In the genomic region with DNA sequence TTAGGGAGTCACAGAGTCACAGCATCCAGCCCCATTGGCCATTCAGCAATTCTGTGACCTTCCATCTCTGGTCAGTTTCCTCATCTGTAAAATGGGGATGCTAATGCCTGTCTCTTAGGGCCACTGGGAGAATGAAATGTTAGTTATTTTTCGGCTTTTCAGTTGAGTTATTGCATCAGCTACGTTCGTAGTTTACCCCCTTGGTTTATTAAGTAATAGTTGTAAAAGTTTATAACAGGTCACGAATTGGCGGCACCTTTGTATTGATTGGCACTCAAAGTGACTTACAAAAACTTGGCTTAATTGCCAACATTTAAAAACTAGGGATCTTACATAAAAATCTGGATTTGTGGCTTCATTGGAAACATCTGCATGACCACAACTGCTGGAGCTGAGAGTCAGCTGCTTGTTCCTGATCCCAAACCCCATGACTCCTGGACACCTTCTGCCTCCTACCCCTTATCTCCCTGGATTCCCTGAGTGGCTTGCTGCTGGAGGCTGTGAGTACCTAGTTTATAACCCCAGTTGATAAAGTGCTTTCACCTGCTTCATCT, we compare ENCODE assay signal across 27 cellular contexts. TPM values are rescaled to one million over a fixed set of nuclear protein-coding genes. Genes with fewer than 3 reads are reported as not detected.
"Had no signal": no experiment of that assay in that cellular context is flagged by ENCODE, and none has a peak within 500 bp of the region (broad histone marks: within the 10 kb centered on the region; RNA-seq: fewer than 3 reads in every experiment).

No MANE protein-coding gene starts in this region.

- H3K27me3 Mint-ChIP-seq: stimulated activated naive CD8-positive, alpha-beta T cell treated with anti-CD3 and anti-CD28 coated beads, Interleukin-15, amount 100 ng/mL, for 72 hours had no signal

- H3K36me3 ChIP-seq: colonic mucosa, left lung, ovary, upper lobe of left lung had no signal

- H3K4me2 ChIP-seq: smooth muscle cell had no signal

- H3K36me3 Mint-ChIP-seq: activated CD8-positive, alpha-beta memory T cell treated with anti-CD3 and anti-CD28 coated beads, Interleukin-2, amount 10 ng/mL, durations not matched to agents 7 days and 5 days; brain; naive thymus-derived CD8-positive, alpha-beta T cell had no signal

- H3K27ac Mint-ChIP-seq: activated CD4-positive, alpha-beta memory T cell treated with anti-CD3 and anti-CD28 coated beads, Interleukin-2, amount 10 ng/mL, durations not matched to agents 7 days and 5 days; activated CD8-positive, alpha-beta memory T cell treated with anti-CD3 and anti-CD28 coated beads, Interleukin-2, amount 10 ng/mL, durations not matched to agents 7 days and 5 days; activated naive CD4-positive, alpha-beta T cell treated with anti-CD3 and anti-CD28 coated beads for 36 hours; activated T-helper 17 cell treated with anti-CD3 and anti-CD28 coated beads, Interleukin-2, amount 50 U/mL, for 72 hours; brain; stimulated activated naive CD8-positive, alpha-beta T cell treated with anti-CD3 and anti-CD28 coated beads, Interleukin-15, amount 100 ng/mL, for 72 hours had no signal

- H3K4me3 Mint-ChIP-seq: activated CD4-positive, alpha-beta memory T cell treated with anti-CD3 and anti-CD28 coated beads, Interleukin-2, amount 10 ng/mL, durations not matched to agents 7 days and 5 days; activated CD8-positive, alpha-beta memory T cell treated with anti-CD3 and anti-CD28 coated beads, Interleukin-2, amount 10 ng/mL, durations not matched to agents 7 days and 5 days; activated naive CD4-positive, alpha-beta T cell treated with anti-CD3 and anti-CD28 coated beads for 36 hours; activated T-helper 17 cell treated with anti-CD3 and anti-CD28 coated beads, Interleukin-2, amount 50 U/mL, for 72 hours; brain; naive thymus-derived CD8-positive, alpha-beta T cell; stimulated activated naive CD8-positive, alpha-beta T cell treated with anti-CD3 and anti-CD28 coated beads, Interleukin-15, amount 100 ng/mL, for 72 hours had no signal

- H3K9me3 Mint-ChIP-seq: activated CD4-positive, alpha-beta memory T cell treated with anti-CD3 and anti-CD28 coated beads, Interleukin-2, amount 10 ng/mL, durations not matched to agents 7 days and 5 days; activated naive CD4-positive, alpha-beta T cell treated with anti-CD3 and anti-CD28 coated beads for 36 hours; activated T-helper 17 cell treated with anti-CD3 and anti-CD28 coated beads, Interleukin-2, amount 50 U/mL, for 72 hours; brain; naive thymus-derived CD8-positive, alpha-beta T cell; stimulated activated naive CD8-positive, alpha-beta T cell treated with anti-CD3 and anti-CD28 coated beads, Interleukin-15, amount 100 ng/mL, for 72 hours had no signal

- H3K4me1 ChIP-seq: colonic mucosa, left lung, psoas muscle, testis, upper lobe of left lung had no signal

- H3K4me3 ChIP-seq: colonic mucosa, left lung, ovary, psoas muscle, smooth muscle cell, testis, upper lobe of left lung had no signal

- H3K9me3 ChIP-seq: colonic mucosa, left lung, ovary, psoas muscle, testis, upper lobe of left lung had no signal

- ATAC-seq: activated CD8-positive, alpha-beta memory T cell treated with anti-CD3 and anti-CD28 coated beads, Interleukin-2, amount 10 ng/mL, durations not matched to agents 7 days and 5 days; activated T-helper 17 cell treated with anti-CD3 and anti-CD28 coated beads, Interleukin-2, amount 50 U/mL, for 72 hours; esophagus mucosa; left lung; naive thymus-derived CD8-positive, alpha-beta T cell; psoas muscle; right cardiac atrium; stimulated activated naive CD8-positive, alpha-beta T cell treated with anti-CD3 and anti-CD28 coated beads, Interleukin-15, amount 100 ng/mL, for 72 hours had no signal

- DNase-seq: activated CD4-positive, alpha-beta memory T cell treated with anti-CD3 and anti-CD28 coated beads, Interleukin-2, amount 10 ng/mL, durations not matched to agents 7 days and 5 days; activated CD4-positive, alpha-beta T cell treated with anti-CD3 and anti-CD28 coated beads for 48 hours; activated CD4-positive, CD25-positive, alpha-beta regulatory T cell; activated CD8-positive, alpha-beta memory T cell treated with anti-CD3 and anti-CD28 coated beads, Interleukin-2, amount 10 ng/mL, durations not matched to agents 7 days and 5 days; activated naive CD4-positive, alpha-beta T cell treated with anti-CD3 and anti-CD28 coated beads for 36 hours; central memory CD4-positive, alpha-beta T cell; colonic mucosa; foreskin melanocyte; glutamatergic neuron; hypothalamus; islet precursor cell; left lung; mesendoderm; naive thymus-derived CD8-positive, alpha-beta T cell; ovary; psoas muscle; right cardiac atrium; stimulated activated CD4-positive, alpha-beta T cell treated with anti-CD3 and anti-CD28 coated beads, Interleukin-4, amount 100 ng/mL, for 1 hour; stimulated activated naive CD8-positive, alpha-beta T cell treated with anti-CD3 and anti-CD28 coated beads, Interleukin-15, amount 100 ng/mL, for 72 hours; T-helper 1 cell; T-helper 9 cell; testis; upper lobe of left lung had no signal

- H3K27me3 ChIP-seq: colonic mucosa, left lung, ovary, testis, upper lobe of left lung had no signal

- H3K27ac ChIP-seq: colonic mucosa, left lung, ovary, psoas muscle, testis, upper lobe of left lung had no signal

- H3K4me1 Mint-ChIP-seq: activated CD4-positive, alpha-beta memory T cell treated with anti-CD3 and anti-CD28 coated beads, Interleukin-2, amount 10 ng/mL, durations not matched to agents 7 days and 5 days; activated CD8-positive, alpha-beta memory T cell treated with anti-CD3 and anti-CD28 coated beads, Interleukin-2, amount 10 ng/mL, durations not matched to agents 7 days and 5 days; activated T-helper 17 cell treated with anti-CD3 and anti-CD28 coated beads, Interleukin-2, amount 50 U/mL, for 72 hours; naive thymus-derived CD8-positive, alpha-beta T cell; stimulated activated naive CD8-positive, alpha-beta T cell treated with anti-CD3 and anti-CD28 coated beads, Interleukin-15, amount 100 ng/mL, for 72 hours had no signal

RNA-seq across cellular contexts. Expression of a gene that starts 23.0 kb away (rescaled TPM):
- total RNA-seq: activated CD4-positive, alpha-beta memory T cell treated with anti-CD3 and anti-CD28 coated beads, Interleukin-2, amount 10 ng/mL, durations not matched to agents 7 days and 5 days; activated CD8-positive, alpha-beta memory T cell treated with anti-CD3 and anti-CD28 coated beads, Interleukin-2, amount 10 ng/mL, durations not matched to agents 7 days and 5 days; activated naive CD4-positive, alpha-beta T cell treated with anti-CD3 and anti-CD28 coated beads for 36 hours; activated T-helper 17 cell treated with anti-CD3 and anti-CD28 coated beads, Interleukin-2, amount 50 U/mL, for 72 hours; esophagus mucosa; naive thymus-derived CD8-positive, alpha-beta T cell; smooth muscle cell had no signal
- polyA plus RNA-seq: naive thymus-derived CD8-positive, alpha-beta T cell had no signal
